ENCODE assay signal across 8 cellular contexts in the genomic region with DNA sequence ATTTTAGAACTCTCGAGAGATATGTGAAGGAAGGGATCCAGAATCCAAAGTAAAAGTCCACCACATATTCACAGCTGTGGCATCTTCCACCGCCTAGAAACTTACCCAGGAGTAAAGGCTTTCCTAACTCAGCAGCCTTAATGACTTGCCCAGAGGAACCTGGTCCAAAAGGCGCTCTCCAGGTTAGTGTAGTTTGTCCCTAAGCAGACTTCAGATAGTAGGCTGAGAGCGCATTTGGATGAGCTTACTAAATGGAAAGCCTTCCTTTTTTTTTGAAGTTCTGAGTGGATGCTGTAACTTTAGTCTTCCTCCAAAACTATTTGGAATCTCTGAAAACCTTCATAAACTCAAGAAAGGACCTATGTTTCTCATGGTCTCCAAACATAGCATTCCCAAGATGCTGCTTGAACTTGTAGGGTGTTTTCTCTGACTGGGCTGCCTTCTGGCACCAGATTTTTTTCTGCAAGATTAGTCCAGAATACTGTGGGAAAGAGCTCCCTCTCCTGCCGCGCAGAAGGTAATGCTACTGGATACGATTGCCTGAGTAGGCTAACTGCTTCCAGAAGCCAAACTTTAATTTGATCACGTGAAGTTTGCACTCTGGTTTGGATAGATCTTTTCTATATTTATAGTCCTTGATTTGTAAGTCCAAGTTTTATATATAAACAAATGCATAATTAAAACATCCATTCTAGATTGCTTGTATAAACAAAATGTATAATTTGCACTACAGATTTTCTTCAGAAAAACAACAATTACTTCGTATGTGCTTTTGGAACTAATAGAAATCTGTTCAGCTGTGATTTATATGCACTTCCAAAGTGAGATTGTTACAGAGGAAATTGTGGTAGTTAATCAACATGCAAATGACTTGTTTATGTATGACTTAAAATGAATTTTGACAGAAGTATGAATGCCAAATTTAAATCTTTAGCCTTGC. TPM values are rescaled to one million over a fixed set of nuclear protein-coding genes. Genes with fewer than 3 reads are reported as not detected.
DNase-seq lines count a peak whose midpoint lies in the region; ATAC-seq and TF ChIP-seq lines count a peak whose summit lies in the region.

No MANE protein-coding gene starts in this region.

- no peak overlapping the region for H3K27ac Mint-ChIP-seq in activated T-cell treated with anti-CD3 and anti-CD28 coated beads, Interleukin-2, amount 50 U/mL, for 72 hours

- H3K4me3 ChIP-seq in fibroblast of mammary gland (ENCODE audit: control insufficient read depth, low read depth, low read length): no peak overlapping the region

- DNase-seq in activated T-cell treated with anti-CD3 and anti-CD28 coated beads, Interleukin-2, amount 50 U/mL, for 72 hours: peak; percentile 12 to 18
- no peak for DNase-seq in activated T-cell treated with anti-CD3 and anti-CD28 coated beads, Interleukin-2, amount 50 U/mL, for 1 hour
- peak; percentile 58 for DNase-seq in NCI-H1105 treated with DMSO at 0.1 percent for 48 hours (lab: John Stamatoyannopoulos, UW)
- DNase-seq in fibroblast of mammary gland (ENCODE audit: low read depth): peak; percentile 55
- DNase-seq in non-pigmented ciliary epithelial cell (ENCODE audit: low read depth): peak; percentile 27
- no peak for DNase-seq in activated CD8-positive, alpha-beta memory T cell treated with anti-CD3 and anti-CD28 coated beads for 24 hours

- H3K4me3 Mint-ChIP-seq in activated T-cell treated with anti-CD3 and anti-CD28 coated beads, Interleukin-2, amount 50 U/mL, for 72 hours: no peak overlapping the region

- TF ChIP-seq CTCF in fibroblast of mammary gland (conservative IDR thresholded peaks at IDR 0.05; ENCODE audit: control insufficient read depth, insufficient read depth, low read depth, low read length): peak; percentile 89

- H3K27me3 Mint-ChIP-seq in activated T-cell treated with anti-CD3 and anti-CD28 coated beads, Interleukin-2, amount 50 U/mL, for 72 hours (ENCODE audit: low read depth): peaks cover 9% of the 10 kb centered on the region

- H3K36me3 Mint-ChIP-seq in activated T-cell treated with anti-CD3 and anti-CD28 coated beads, Interleukin-2, amount 50 U/mL, for 72 hours (ENCODE audit: insufficient read depth in 2 of 2): no peaks in the 10 kb centered on the region

- H3K4me1 Mint-ChIP-seq in activated T-cell treated with anti-CD3 and anti-CD28 coated beads, Interleukin-2, amount 50 U/mL, for 72 hours (ENCODE audit: low read depth): no peaks in the 10 kb centered on the region

- no peaks in the 10 kb centered on the region for H3K9me3 Mint-ChIP-seq in activated T-cell treated with anti-CD3 and anti-CD28 coated beads, Interleukin-2, amount 50 U/mL, for 72 hours

- ATAC-seq in activated T-cell treated with anti-CD3 and anti-CD28 coated beads, Interleukin-2, amount 50 U/mL, for 72 hours (replicated peaks in 1 of 2): no peak
- ATAC-seq in HG02623 (IDR thresholded peaks at IDR 0.05; ENCODE audit: unreplicated experiment) (peak; percentile 92), SK-N-SH treated with all-trans-retinoic acid at 6 μM for 48 hours (peak; percentile 99)

TF ChIP-seq in SK-N-SH treated with all-trans-retinoic acid at 6 μM for 48 hours, 23 proteins besides CTCF, POLR2A, EP300 and RAD21:
- TF ChIP-seq, protein P1, sequence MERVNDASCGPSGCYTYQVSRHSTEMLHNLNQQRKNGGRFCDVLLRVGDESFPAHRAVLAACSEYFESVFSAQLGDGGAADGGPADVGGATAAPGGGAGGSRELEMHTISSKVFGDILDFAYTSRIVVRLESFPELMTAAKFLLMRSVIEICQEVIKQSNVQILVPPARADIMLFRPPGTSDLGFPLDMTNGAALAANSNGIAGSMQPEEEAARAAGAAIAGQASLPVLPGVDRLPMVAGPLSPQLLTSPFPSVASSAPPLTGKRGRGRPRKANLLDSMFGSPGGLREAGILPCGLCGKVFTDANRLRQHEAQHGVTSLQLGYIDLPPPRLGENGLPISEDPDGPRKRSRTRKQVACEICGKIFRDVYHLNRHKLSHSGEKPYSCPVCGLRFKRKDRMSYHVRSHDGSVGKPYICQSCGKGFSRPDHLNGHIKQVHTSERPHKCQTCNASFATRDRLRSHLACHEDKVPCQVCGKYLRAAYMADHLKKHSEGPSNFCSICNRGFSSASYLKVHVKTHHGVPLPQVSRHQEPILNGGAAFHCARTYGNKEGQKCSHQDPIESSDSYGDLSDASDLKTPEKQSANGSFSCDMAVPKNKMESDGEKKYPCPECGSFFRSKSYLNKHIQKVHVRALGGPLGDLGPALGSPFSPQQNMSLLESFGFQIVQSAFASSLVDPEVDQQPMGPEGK (CRISPR knock-in tag; IDR thresholded peaks at IDR 0.05; ENCODE audit: borderline replicate concordance): no peak
- 0 out of 2 replicates have a peak, but pooled peaks have one; percentile 11 for TF ChIP-seq TCF4 (CRISPR knock-in tag; IDR thresholded peaks at IDR 0.05; ENCODE audit: borderline replicate concordance)
- TF ChIP-seq, protein P2, sequence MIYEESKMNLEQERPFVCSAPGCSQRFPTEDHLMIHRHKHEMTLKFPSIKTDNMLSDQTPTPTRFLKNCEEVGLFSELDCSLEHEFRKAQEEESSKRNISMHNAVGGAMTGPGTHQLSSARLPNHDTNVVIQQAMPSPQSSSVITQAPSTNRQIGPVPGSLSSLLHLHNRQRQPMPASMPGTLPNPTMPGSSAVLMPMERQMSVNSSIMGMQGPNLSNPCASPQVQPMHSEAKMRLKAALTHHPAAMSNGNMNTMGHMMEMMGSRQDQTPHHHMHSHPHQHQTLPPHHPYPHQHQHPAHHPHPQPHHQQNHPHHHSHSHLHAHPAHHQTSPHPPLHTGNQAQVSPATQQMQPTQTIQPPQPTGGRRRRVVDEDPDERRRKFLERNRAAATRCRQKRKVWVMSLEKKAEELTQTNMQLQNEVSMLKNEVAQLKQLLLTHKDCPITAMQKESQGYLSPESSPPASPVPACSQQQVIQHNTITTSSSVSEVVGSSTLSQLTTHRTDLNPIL (CRISPR knock-in tag; IDR thresholded peaks at IDR 0.05; ENCODE audit: low read depth): no peak

RNA-seq across cellular contexts. Expression of a gene that starts 19.6 kb away (rescaled TPM):
- total RNA-seq in activated T-cell treated with anti-CD3 and anti-CD28 coated beads, Interleukin-2, amount 50 U/mL, for 72 hours: not detected

Comparison
In these comparisons a context has a peak if more than half of its experiments do, and no peak if none do; other contexts are left out.
1. DNase-seq: peak in activated T-cell treated with anti-CD3 and anti-CD28 coated beads, Interleukin-2, amount 50 U/mL, for 72 hours (2 of 2), NCI-H1105 treated with DMSO at 0.1 percent for 48 hours (single experiment), fibroblast of mammary gland (single experiment) and non-pigmented ciliary epithelial cell (single experiment); none in activated T-cell treated with anti-CD3 and anti-CD28 coated beads, Interleukin-2, amount 50 U/mL, for 1 hour (single experiment) and activated CD8-positive, alpha-beta memory T cell treated with anti-CD3 and anti-CD28 coated beads for 24 hours (single experiment).
2. ATAC-seq: peak in HG02623 (single experiment) and SK-N-SH treated with all-trans-retinoic acid at 6 μM for 48 hours (single experiment); none in activated T-cell treated with anti-CD3 and anti-CD28 coated beads, Interleukin-2, amount 50 U/mL, for 72 hours (0 of 2).